ENCODE assay signal across 1 cellular context in the genomic region with DNA sequence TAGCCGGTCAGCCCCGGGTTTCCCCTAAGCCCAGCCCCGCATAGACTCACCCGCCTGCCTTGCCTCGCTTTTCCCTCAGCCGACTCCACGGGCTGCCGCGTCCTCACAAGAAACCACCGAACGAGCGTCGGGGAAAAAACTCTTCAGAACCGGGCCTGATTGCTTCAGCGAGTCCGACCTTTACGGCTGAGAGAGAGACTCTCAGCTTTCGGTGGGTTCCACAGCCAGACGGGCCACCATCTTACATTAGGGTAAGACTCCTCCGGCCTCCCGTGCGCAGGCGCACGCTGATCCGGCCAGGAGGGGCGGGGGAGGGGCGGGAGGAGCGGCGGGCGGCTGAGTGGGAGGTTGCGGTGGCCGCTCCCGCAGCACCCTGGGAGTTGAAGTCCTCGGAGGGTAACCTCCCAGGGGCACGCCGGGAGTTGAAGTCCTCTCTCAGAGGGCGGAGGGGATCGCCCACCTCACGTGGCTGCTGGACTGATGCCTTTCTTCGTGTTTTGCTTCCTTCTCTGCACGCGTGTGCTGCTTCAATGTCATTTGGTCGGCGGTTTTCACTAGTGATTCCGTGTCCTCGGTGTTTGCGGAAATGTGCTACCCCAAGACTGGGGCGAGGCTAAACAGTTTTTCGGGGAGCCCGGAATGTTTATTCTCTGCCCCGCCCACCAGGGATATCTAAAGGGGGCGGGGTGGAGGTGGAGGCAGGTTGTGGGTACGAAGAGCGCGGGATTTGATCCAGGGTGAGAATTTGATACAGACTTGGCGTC.
TF ChIP-seq lines count a peak whose summit lies in the region.

A gene with protein sequence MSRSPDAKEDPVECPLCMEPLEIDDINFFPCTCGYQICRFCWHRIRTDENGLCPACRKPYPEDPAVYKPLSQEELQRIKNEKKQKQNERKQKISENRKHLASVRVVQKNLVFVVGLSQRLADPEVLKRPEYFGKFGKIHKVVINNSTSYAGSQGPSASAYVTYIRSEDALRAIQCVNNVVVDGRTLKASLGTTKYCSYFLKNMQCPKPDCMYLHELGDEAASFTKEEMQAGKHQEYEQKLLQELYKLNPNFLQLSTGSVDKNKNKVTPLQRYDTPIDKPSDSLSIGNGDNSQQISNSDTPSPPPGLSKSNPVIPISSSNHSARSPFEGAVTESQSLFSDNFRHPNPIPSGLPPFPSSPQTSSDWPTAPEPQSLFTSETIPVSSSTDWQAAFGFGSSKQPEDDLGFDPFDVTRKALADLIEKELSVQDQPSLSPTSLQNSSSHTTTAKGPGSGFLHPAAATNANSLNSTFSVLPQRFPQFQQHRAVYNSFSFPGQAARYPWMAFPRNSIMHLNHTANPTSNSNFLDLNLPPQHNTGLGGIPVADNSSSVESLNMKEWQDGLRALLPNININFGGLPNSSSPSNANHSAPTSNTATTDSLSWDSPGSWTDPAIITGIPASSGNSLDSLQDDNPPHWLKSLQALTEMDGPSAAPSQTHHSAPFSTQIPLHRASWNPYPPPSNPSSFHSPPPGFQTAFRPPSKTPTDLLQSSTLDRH (minus strand): TSS at position 264 of the 764 bp plus-strand sequence. CDS start 71,771 bp downstream, outside the sequence.

TF ChIP-seq in K562, 482 proteins besides CTCF, POLR2A, EP300 and RAD21 (continued from another document):
- TF ChIP-seq E2F1 (CRISPR knock-in tag; IDR thresholded peaks at IDR 0.05) (peak; percentile 80; the same call in 1 of the 2 replicates), LARP7 (IDR thresholded peaks at IDR 0.05) (no peak), ZNF583 (CRISPR knock-in tag; IDR thresholded peaks at IDR 0.05) (peak; percentile 12; the same call in 1 of the 2 replicates), BDP1 (IDR thresholded peaks at IDR 0.05; ENCODE audit: insufficient read depth, insufficient read length) (no peak), USF2 (CRISPR knock-in tag; IDR thresholded peaks at IDR 0.05) (peak; percentile 90), ZNF41 (CRISPR knock-in tag; conservative IDR thresholded peaks at IDR 0.05) (0 out of 2 replicates have a peak, but pooled peaks have one; percentile 45), ZNF347 (CRISPR knock-in tag; IDR thresholded peaks at IDR 0.05; ENCODE audit: low read depth) (no peak), KAT2B (IDR thresholded peaks at IDR 0.05; ENCODE audit: low read depth, low read length) (no peak), KDM2B (CRISPR knock-in tag; IDR thresholded peaks at IDR 0.05) (no peak), CCAR2 (IDR thresholded peaks at IDR 0.05; ENCODE audit: low read depth, low read length) (no peak), PHF20 (IDR thresholded peaks at IDR 0.05; ENCODE audit: partially characterized antibody) (peak; percentile 85), BCL6 (CRISPR knock-in tag; IDR thresholded peaks at IDR 0.05) (no peak), ZC3H8 (IDR thresholded peaks at IDR 0.05) (0 out of 2 replicates have a peak, but pooled peaks have one; percentile 40), ZNF740 (CRISPR knock-in tag; IDR thresholded peaks at IDR 0.05) (peak; percentile 97), ZNF740 (tag; IDR thresholded peaks at IDR 0.05) (no peak; a peak in 1 of 4 replicates)
